Comparison of ENCODE assay signal across 12 cellular contexts in genomic region chr1:54519709-54520108, GRCh38. TPM values are rescaled to one million over a fixed set of nuclear protein-coding genes. Genes with fewer than 3 reads are reported as not detected.
A peak's percentile ranks its signal among the peaks of the same experiment; 100 is the strongest.
DNase-seq lines count a peak whose midpoint lies in the region; TF ChIP-seq lines count a peak whose summit lies in the region.
"Had no signal": no experiment of that assay in that cellular context is flagged by ENCODE, and none has a peak within 500 bp of the region (broad histone marks: within the 10 kb centered on the region; RNA-seq: fewer than 3 reads in every experiment).

No MANE protein-coding gene starts in this region.

- DNase-seq in activated CD4-positive, alpha-beta T cell treated with anti-CD3 and anti-CD28 coated beads for 48 hours: peak; percentile 17
- DNase-seq in activated CD4-positive, alpha-beta T cell treated with anti-CD3 and anti-CD28 coated beads, Interleukin-2, amount 10 ng/mL, durations not matched to agents 24 days and 14 days: no peak
- peak; percentile 18 for DNase-seq in MG63
- DNase-seq in endodermal cell: peak; percentile 84
- DNase-seq in posterior vena cava (ENCODE audit: low spot score): peak; percentile 64
- no peak for DNase-seq in NCI-H748 (lab: John Stamatoyannopoulos, UW; ENCODE audit: unreplicated experiment)
- DNase-seq in activated CD4-positive, alpha-beta T cell treated with anti-CD3 and anti-CD28 coated beads, Interleukin-2, amount 50 U/mL, for 48 hours: no peak
- DNase-seq in breast epithelium (ENCODE audit: low spot score in 2 of 2): no peak
- DNase-seq: kidney glomerular epithelial cell; NCI-H510A; stimulated activated CD4-positive, alpha-beta T cell treated with anti-CD3 and anti-CD28 coated beads, Interleukin-4, amount 100 ng/mL, for 4 hours had no signal

- H3K4me3 ChIP-seq in MG63 (no peak overlapping the region), endodermal cell (ENCODE audit: low read length) (no peak overlapping the region), breast epithelium (no peak overlapping the region)

- peaks cover 2% of the 10 kb centered on the region for H3K27me3 Mint-ChIP-seq in activated CD4-positive, alpha-beta T cell treated with anti-CD3 and anti-CD28 coated beads, Interleukin-2, amount 10 ng/mL, durations not matched to agents 24 days and 14 days
- H3K27me3 Mint-ChIP-seq in endodermal cell (ENCODE audit: insufficient read depth): no peaks in the 10 kb centered on the region

- TF ChIP-seq POLR2A in breast epithelium (IDR thresholded peaks at IDR 0.05): no peak

- no peaks in the 10 kb centered on the region for H3K36me3 Mint-ChIP-seq in activated CD4-positive, alpha-beta T cell treated with anti-CD3 and anti-CD28 coated beads, Interleukin-2, amount 10 ng/mL, durations not matched to agents 24 days and 14 days (ENCODE audit: low read depth)
- H3K36me3 Mint-ChIP-seq in endodermal cell (ENCODE audit: low read depth): no peaks in the 10 kb centered on the region

- H3K27ac ChIP-seq in endodermal cell (ENCODE audit: low read depth, low read length) (no peak overlapping the region), breast epithelium (no peak overlapping the region)

- WGBS in endodermal cell (ENCODE audit: insufficient coverage in 1 of 2, insufficient read length in 1 of 2), 2 experiments: 54 to 66% methylated on average over 3 to 5 of the region's 5 CpGs

- intact Hi-C loops in activated CD4-positive, alpha-beta T cell treated with anti-CD3 and anti-CD28 coated beads, Interleukin-2, amount 10 ng/mL, durations not matched to agents 24 days and 14 days (cut with micrococcal nuclease): no loop called here
- intact Hi-C loops in posterior vena cava (cut with DNase I): no loop called here
- intact Hi-C loops in breast epithelium (cut with DNase I; ENCODE audit: low total_unique reads): no loop called here

- no peak overlapping the region for H3K27ac Mint-ChIP-seq in activated CD4-positive, alpha-beta T cell treated with anti-CD3 and anti-CD28 coated beads, Interleukin-2, amount 10 ng/mL, durations not matched to agents 24 days and 14 days
- H3K27ac Mint-ChIP-seq in endodermal cell: no peak overlapping the region
- H3K27ac Mint-ChIP-seq: T-helper 1 cell treated with Interleukin-12 subunit alpha and Interleukin-12 subunit beta and Interleukin-4 antibody, amounts not matched to agents 30 μg/mL and 1 μg/mL, for 36 hours had no signal

- no peaks in the 10 kb centered on the region for H3K36me3 ChIP-seq in MG63
- H3K36me3 ChIP-seq in endodermal cell (ENCODE audit: control insufficient read depth, insufficient read depth, low read length): no peaks in the 10 kb centered on the region
- H3K36me3 ChIP-seq in breast epithelium: no peaks in the 10 kb centered on the region

- no peak overlapping the region for H3K4me3 Mint-ChIP-seq in activated CD4-positive, alpha-beta T cell treated with anti-CD3 and anti-CD28 coated beads, Interleukin-2, amount 10 ng/mL, durations not matched to agents 24 days and 14 days
- H3K4me3 Mint-ChIP-seq in endodermal cell: no peak overlapping the region
- H3K4me3 Mint-ChIP-seq: T-helper 1 cell treated with Interleukin-12 subunit alpha and Interleukin-12 subunit beta and Interleukin-4 antibody, amounts not matched to agents 30 μg/mL and 1 μg/mL, for 36 hours had no signal

- no peaks in the 10 kb centered on the region for H3K4me1 Mint-ChIP-seq in activated CD4-positive, alpha-beta T cell treated with anti-CD3 and anti-CD28 coated beads, Interleukin-2, amount 10 ng/mL, durations not matched to agents 24 days and 14 days
- H3K4me1 Mint-ChIP-seq in endodermal cell: no peaks in the 10 kb centered on the region

- TF ChIP-seq CTCF in endodermal cell (conservative IDR thresholded peaks at IDR 0.05): peak; percentile 77
- TF ChIP-seq CTCF in breast epithelium (IDR thresholded peaks at IDR 0.05): no peak

- no peaks in the 10 kb centered on the region for H3K27me3 ChIP-seq in MG63
- no peaks in the 10 kb centered on the region for H3K27me3 ChIP-seq in endodermal cell (ENCODE audit: control insufficient read depth, insufficient read depth, low read length, poor library complexity, severe bottlenecking)
- no peaks in the 10 kb centered on the region for H3K27me3 ChIP-seq in breast epithelium

- H3K9me3 ChIP-seq in MG63 (no peaks in the 10 kb centered on the region), endodermal cell (ENCODE audit: control insufficient read depth, low read length) (no peaks in the 10 kb centered on the region), breast epithelium (no peaks in the 10 kb centered on the region)

- no peaks in the 10 kb centered on the region for H3K9me3 Mint-ChIP-seq in activated CD4-positive, alpha-beta T cell treated with anti-CD3 and anti-CD28 coated beads, Interleukin-2, amount 10 ng/mL, durations not matched to agents 24 days and 14 days
- no peaks in the 10 kb centered on the region for H3K9me3 Mint-ChIP-seq in endodermal cell
- H3K9me3 Mint-ChIP-seq: T-helper 1 cell treated with Interleukin-12 subunit alpha and Interleukin-12 subunit beta and Interleukin-4 antibody, amounts not matched to agents 30 μg/mL and 1 μg/mL, for 36 hours had no signal

- H3K4me1 ChIP-seq in endodermal cell (ENCODE audit: control insufficient read depth, insufficient read depth, low read length) (no peaks in the 10 kb centered on the region), breast epithelium (no peaks in the 10 kb centered on the region)

- H3K9ac ChIP-seq in endodermal cell (ENCODE audit: extremely low read depth, low read length, poor library complexity, severe bottlenecking): no peak overlapping the region

RNA-seq across cellular contexts. Expression of gene ACOT11, which starts 28.3 kb away (rescaled TPM):
- total RNA-seq in activated CD4-positive, alpha-beta T cell treated with anti-CD3 and anti-CD28 coated beads, Interleukin-2, amount 10 ng/mL, durations not matched to agents 24 days and 14 days: 1.3 and 1.6 TPM in 2 replicates
- 1.4 and 2.5 TPM in 2 replicates for total RNA-seq in MG63 (2014; rRNA removed; shearing (Covaris generic); ENCODE audit: low replicate concordance)
- 1 to 10 TPM; 5.6 to 6.0 TPM for total RNA-seq in endodermal cell
- 1.5 TPM for polyA plus RNA-seq in endodermal cell (2013, experiment 1 of 2)
- polyA plus RNA-seq in endodermal cell (2013, experiment 2 of 2): 1.2 TPM
- total RNA-seq in posterior vena cava: 10 to 100 TPM in 1 of 2 donors, 1 to 10 TPM in 1; 6.5 to 10.3 TPM
- 1 to 10 TPM; 1.6 to 7.3 (median 1.8) TPM for total RNA-seq in breast epithelium

Comparison
In these comparisons a context has a peak if more than half of its experiments do, and no peak if none do; other contexts are left out.
1. DNase-seq: peak in activated CD4-positive, alpha-beta T cell treated with anti-CD3 and anti-CD28 coated beads for 48 hours (single experiment), MG63 (single experiment), endodermal cell (single experiment) and posterior vena cava (single experiment); none in activated CD4-positive, alpha-beta T cell treated with anti-CD3 and anti-CD28 coated beads, Interleukin-2, amount 10 ng/mL, durations not matched to agents 24 days and 14 days (single experiment), NCI-H748 (single experiment), activated CD4-positive, alpha-beta T cell treated with anti-CD3 and anti-CD28 coated beads, Interleukin-2, amount 50 U/mL, for 48 hours (0 of 2) and breast epithelium (0 of 2).